In genomic region chr13:111046590-111047141, GRCh38 we compare ENCODE assay signal across 1 cellular context.
TF ChIP-seq lines count a peak whose summit lies in the region.

No MANE protein-coding gene starts in this region.

TF ChIP-seq in GM12878, 131 proteins besides CTCF, POLR2A, EP300 and RAD21 (continued from another document and continues in another):
- TF ChIP-seq ZNF592 (IDR thresholded peaks at IDR 0.05) (no peak), GATAD2B (conservative IDR thresholded peaks at IDR 0.05; ENCODE audit: low read depth) (0 out of 2 replicates have a peak, but pooled peaks have one; percentile 28), RAD51 (IDR thresholded peaks at IDR 0.05) (peak; percentile 63), RUNX3 (IDR thresholded peaks at IDR 0.05; ENCODE audit: low read length) (peak; percentile 66), FOXM1 (IDR thresholded peaks at IDR 0.05; ENCODE audit: low read depth, low read length) (peak; percentile 67; the same call in 1 of the 2 replicates), EZH2 (IDR thresholded peaks at IDR 0.05; ENCODE audit: borderline replicate concordance, control insufficient read depth, low read depth, low read length) (no peak), POLR2AphosphoS2 (IDR thresholded peaks at IDR 0.05; ENCODE audit: low read depth, low read length) (no peak), MYC (IDR thresholded peaks at IDR 0.05; ENCODE audit: insufficient read depth, insufficient read length, insufficient replicate concordance, low read length, severe bottlenecking) (no peak), PKNOX1 (IDR thresholded peaks at IDR 0.05) (peak; percentile 54; the same call in 1 of the 2 replicates), NR2F1 (conservative IDR thresholded peaks at IDR 0.05) (no peak), CREM (IDR thresholded peaks at IDR 0.05; ENCODE audit: low read depth) (peak; percentile 59; the same call in 1 of the 2 replicates), MLLT1 (IDR thresholded peaks at IDR 0.05) (0 out of 2 replicates have a peak, but pooled peaks have one; percentile 53), YBX1 (IDR thresholded peaks at IDR 0.05) (no peak), ZZZ3 (IDR thresholded peaks at IDR 0.05; ENCODE audit: control insufficient read depth, insufficient read length, low read depth) (no peak), IKZF1 (conservative IDR thresholded peaks at IDR 0.05) (0 out of 2 replicates have a peak, but pooled peaks have one; percentile 24), MEF2A (IDR thresholded peaks at IDR 0.05; ENCODE audit: insufficient read depth, low read depth, low read length) (peak; percentile 93), MEF2B (IDR thresholded peaks at IDR 0.05; ENCODE audit: partially characterized antibody, poor library complexity, severe bottlenecking) (peak; percentile 72), MYB (IDR thresholded peaks at IDR 0.05; ENCODE audit: borderline replicate concordance, low read depth, low read length) (no peak), ZBED1 (IDR thresholded peaks at IDR 0.05; ENCODE audit: borderline replicate concordance) (0 out of 2 replicates have a peak, but pooled peaks have one; percentile 31), IKZF2 (IDR thresholded peaks at IDR 0.05) (peak in 1 of 2 experiments; percentile 28; a peak in 2 of 4 replicates), TCF7 (IDR thresholded peaks at IDR 0.05; ENCODE audit: borderline replicate concordance) (peak; percentile 85), NFIC (IDR thresholded peaks at IDR 0.05; ENCODE audit: low read depth, low read length) (peak; percentile 42; the same call in 1 of the 2 replicates), JUND (IDR thresholded peaks at IDR 0.05; ENCODE audit: low read depth, low read length) (peak; percentile 64; the same call in 1 of the 2 replicates), TCF12 (IDR thresholded peaks at IDR 0.05; ENCODE audit: low read depth, low read length) (no peak), CREB1 (IDR thresholded peaks at IDR 0.05; ENCODE audit: low read depth) (peak; percentile 46; the same call in 1 of the 2 replicates), ATF3 (IDR thresholded peaks at IDR 0.05; ENCODE audit: borderline replicate concordance, extremely low read depth, low read depth, low read length) (0 out of 2 replicates have a peak, but pooled peaks have one; percentile 42), JUNB (IDR thresholded peaks at IDR 0.05) (peak; percentile 85), REST (IDR thresholded peaks at IDR 0.05; ENCODE audit: low read depth, low read length) (no peak), CEBPB (IDR thresholded peaks at IDR 0.05; ENCODE audit: borderline replicate concordance in 1 of 2, low read depth in 2 of 2, low read length in 2 of 2) (no peak), HDAC6 (IDR thresholded peaks at IDR 0.05; ENCODE audit: unreplicated experiment) (no peak), SMC3 (IDR thresholded peaks at IDR 0.05; ENCODE audit: borderline replicate concordance, low read length) (peak; percentile 25; the same call in 1 of the 2 replicates), YY1 (IDR thresholded peaks at IDR 0.05; ENCODE audit: low read depth, low read length) (peak; percentile 91), STAT1 (conservative IDR thresholded peaks at IDR 0.05) (no peak)
- TF ChIP-seq, protein P1, sequence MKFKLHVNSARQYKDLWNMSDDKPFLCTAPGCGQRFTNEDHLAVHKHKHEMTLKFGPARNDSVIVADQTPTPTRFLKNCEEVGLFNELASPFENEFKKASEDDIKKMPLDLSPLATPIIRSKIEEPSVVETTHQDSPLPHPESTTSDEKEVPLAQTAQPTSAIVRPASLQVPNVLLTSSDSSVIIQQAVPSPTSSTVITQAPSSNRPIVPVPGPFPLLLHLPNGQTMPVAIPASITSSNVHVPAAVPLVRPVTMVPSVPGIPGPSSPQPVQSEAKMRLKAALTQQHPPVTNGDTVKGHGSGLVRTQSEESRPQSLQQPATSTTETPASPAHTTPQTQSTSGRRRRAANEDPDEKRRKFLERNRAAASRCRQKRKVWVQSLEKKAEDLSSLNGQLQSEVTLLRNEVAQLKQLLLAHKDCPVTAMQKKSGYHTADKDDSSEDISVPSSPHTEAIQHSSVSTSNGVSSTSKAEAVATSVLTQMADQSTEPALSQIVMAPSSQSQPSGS (IDR thresholded peaks at IDR 0.05; ENCODE audit: low read length): peak; percentile 76
- TF ChIP-seq, protein P2, sequence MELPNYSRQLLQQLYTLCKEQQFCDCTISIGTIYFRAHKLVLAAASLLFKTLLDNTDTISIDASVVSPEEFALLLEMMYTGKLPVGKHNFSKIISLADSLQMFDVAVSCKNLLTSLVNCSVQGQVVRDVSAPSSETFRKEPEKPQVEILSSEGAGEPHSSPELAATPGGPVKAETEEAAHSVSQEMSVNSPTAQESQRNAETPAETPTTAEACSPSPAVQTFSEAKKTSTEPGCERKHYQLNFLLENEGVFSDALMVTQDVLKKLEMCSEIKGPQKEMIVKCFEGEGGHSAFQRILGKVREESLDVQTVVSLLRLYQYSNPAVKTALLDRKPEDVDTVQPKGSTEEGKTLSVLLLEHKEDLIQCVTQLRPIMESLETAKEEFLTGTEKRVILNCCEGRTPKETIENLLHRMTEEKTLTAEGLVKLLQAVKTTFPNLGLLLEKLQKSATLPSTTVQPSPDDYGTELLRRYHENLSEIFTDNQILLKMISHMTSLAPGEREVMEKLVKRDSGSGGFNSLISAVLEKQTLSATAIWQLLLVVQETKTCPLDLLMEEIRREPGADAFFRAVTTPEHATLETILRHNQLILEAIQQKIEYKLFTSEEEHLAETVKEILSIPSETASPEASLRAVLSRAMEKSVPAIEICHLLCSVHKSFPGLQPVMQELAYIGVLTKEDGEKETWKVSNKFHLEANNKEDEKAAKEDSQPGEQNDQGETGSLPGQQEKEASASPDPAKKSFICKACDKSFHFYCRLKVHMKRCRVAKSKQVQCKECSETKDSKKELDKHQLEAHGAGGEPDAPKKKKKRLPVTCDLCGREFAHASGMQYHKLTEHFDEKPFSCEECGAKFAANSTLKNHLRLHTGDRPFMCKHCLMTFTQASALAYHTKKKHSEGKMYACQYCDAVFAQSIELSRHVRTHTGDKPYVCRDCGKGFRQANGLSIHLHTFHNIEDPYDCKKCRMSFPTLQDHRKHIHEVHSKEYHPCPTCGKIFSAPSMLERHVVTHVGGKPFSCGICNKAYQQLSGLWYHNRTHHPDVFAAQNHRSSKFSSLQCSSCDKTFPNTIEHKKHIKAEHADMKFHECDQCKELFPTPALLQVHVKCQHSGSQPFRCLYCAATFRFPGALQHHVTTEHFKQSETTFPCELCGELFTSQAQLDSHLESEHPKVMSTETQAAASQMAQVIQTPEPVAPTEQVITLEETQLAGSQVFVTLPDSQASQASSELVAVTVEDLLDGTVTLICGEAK (IDR thresholded peaks at IDR 0.05; ENCODE audit: borderline replicate concordance): peak; percentile 18; the same call in 1 of the 2 replicates
- TF ChIP-seq, protein P3, sequence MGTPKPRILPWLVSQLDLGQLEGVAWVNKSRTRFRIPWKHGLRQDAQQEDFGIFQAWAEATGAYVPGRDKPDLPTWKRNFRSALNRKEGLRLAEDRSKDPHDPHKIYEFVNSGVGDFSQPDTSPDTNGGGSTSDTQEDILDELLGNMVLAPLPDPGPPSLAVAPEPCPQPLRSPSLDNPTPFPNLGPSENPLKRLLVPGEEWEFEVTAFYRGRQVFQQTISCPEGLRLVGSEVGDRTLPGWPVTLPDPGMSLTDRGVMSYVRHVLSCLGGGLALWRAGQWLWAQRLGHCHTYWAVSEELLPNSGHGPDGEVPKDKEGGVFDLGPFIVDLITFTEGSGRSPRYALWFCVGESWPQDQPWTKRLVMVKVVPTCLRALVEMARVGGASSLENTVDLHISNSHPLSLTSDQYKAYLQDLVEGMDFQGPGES (IDR thresholded peaks at IDR 0.05): no peak
- TF ChIP-seq, protein P4, sequence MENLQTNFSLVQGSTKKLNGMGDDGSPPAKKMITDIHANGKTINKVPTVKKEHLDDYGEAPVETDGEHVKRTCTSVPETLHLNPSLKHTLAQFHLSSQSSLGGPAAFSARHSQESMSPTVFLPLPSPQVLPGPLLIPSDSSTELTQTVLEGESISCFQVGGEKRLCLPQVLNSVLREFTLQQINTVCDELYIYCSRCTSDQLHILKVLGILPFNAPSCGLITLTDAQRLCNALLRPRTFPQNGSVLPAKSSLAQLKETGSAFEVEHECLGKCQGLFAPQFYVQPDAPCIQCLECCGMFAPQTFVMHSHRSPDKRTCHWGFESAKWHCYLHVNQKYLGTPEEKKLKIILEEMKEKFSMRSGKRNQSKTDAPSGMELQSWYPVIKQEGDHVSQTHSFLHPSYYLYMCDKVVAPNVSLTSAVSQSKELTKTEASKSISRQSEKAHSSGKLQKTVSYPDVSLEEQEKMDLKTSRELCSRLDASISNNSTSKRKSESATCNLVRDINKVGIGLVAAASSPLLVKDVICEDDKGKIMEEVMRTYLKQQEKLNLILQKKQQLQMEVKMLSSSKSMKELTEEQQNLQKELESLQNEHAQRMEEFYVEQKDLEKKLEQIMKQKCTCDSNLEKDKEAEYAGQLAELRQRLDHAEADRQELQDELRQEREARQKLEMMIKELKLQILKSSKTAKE (IDR thresholded peaks at IDR 0.05; ENCODE audit: low read depth, poor library complexity, severe bottlenecking): peak; percentile 55
